Comparison of ENCODE assay signal across 2 cellular contexts in the genomic region with DNA sequence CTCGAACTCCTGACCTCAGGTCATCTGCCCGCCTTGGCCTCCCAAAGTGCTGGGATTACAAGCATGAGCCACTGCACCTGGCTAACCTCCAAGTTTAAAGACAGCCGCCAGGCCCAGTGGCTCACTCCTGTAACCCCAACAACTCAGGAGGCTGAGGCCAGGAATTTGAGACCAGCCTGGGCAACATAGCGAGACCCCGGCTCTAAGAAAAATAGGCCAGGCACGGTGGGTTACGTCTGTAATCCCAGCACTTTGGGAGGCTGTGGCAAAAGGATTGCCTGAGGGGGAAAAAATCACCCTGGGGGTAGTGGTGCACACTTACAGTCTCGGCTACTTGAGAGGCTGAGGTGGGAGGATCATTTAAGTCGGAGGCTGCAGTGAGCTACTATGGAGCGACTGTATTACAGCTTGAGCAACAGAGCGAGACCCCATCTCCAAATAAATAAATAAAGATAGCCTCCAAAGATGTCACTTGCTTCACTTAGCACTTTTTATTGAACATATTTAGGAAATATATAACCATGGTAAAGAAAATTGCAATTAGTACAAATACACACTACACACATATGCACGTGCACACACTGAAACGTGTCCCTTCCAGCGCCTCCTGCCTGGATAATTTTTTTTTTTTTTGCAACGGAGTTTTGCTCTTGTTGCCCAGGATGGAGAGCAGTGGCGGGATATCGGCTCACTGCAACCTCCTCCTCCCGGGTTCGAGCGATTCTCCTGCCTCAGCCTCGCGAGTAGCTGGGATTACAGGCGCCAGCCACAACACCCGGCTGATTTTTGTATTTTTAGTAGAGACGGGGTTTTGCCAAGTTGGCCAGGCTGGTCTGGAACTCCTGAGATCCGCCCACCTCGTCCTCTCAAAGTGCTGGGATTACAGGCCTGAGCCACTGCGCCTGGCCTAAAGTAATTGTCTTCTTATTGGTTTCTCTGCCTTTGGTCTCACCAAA.
TF ChIP-seq lines count a peak whose summit lies in the region.

No MANE protein-coding gene starts in this region.

TF ChIP-seq in WTC11, 78 proteins besides CTCF, POLR2A, EP300 and RAD21 (continued from another document):
- TF ChIP-seq AR (CRISPR knock-in tag; IDR thresholded peaks at IDR 0.05) = no peak
- no peak for TF ChIP-seq GRHL2 (CRISPR knock-in tag; IDR thresholded peaks at IDR 0.05; ENCODE audit: insufficient replicate concordance, severe bottlenecking)
- TF ChIP-seq NFATC4 (CRISPR knock-in tag; IDR thresholded peaks at IDR 0.05) = no peak
- TF ChIP-seq, protein P1, sequence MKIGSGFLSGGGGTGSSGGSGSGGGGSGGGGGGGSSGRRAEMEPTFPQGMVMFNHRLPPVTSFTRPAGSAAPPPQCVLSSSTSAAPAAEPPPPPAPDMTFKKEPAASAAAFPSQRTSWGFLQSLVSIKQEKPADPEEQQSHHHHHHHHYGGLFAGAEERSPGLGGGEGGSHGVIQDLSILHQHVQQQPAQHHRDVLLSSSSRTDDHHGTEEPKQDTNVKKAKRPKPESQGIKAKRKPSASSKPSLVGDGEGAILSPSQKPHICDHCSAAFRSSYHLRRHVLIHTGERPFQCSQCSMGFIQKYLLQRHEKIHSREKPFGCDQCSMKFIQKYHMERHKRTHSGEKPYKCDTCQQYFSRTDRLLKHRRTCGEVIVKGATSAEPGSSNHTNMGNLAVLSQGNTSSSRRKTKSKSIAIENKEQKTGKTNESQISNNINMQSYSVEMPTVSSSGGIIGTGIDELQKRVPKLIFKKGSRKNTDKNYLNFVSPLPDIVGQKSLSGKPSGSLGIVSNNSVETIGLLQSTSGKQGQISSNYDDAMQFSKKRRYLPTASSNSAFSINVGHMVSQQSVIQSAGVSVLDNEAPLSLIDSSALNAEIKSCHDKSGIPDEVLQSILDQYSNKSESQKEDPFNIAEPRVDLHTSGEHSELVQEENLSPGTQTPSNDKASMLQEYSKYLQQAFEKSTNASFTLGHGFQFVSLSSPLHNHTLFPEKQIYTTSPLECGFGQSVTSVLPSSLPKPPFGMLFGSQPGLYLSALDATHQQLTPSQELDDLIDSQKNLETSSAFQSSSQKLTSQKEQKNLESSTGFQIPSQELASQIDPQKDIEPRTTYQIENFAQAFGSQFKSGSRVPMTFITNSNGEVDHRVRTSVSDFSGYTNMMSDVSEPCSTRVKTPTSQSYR (CRISPR knock-in tag; IDR thresholded peaks at IDR 0.05) = no peak

TF ChIP-seq in HepG2, 621 proteins besides CTCF, POLR2A, EP300 and RAD21 (continued from another document and continues in another):
- TF ChIP-seq ZBTB46 (CRISPR knock-in tag; IDR thresholded peaks at IDR 0.05; ENCODE audit: borderline replicate concordance) = 0 out of 2 replicates have a peak, but pooled peaks have one; percentile 7
- TF ChIP-seq ZNF337 (CRISPR knock-in tag; IDR thresholded peaks at IDR 0.05; ENCODE audit: borderline replicate concordance, low read depth) = 0 out of 2 replicates have a peak, but pooled peaks have one; percentile 27
- no peak for TF ChIP-seq GATAD1 (CRISPR knock-in tag; IDR thresholded peaks at IDR 0.05)
- no peak for TF ChIP-seq HNRNPH1 (optimal IDR thresholded peaks at IDR 0.05; ENCODE audit: low read depth, low read length)
- peak; percentile 58 for TF ChIP-seq ZFY (CRISPR knock-in tag; IDR thresholded peaks at IDR 0.05)
- TF ChIP-seq ATF7 (IDR thresholded peaks at IDR 0.05) = no peak
- TF ChIP-seq ATF7 (CRISPR knock-in tag; IDR thresholded peaks at IDR 0.05) = no peak
- TF ChIP-seq SOX6 (IDR thresholded peaks at IDR 0.05) = no peak
- 0 out of 2 replicates have a peak, but pooled peaks have one; percentile 21 for TF ChIP-seq SOX6 (CRISPR knock-in tag; IDR thresholded peaks at IDR 0.05)
- 0 out of 2 replicates have a peak, but pooled peaks have one; percentile 32 for TF ChIP-seq ZNF430 (CRISPR knock-in tag; IDR thresholded peaks at IDR 0.05)
- TF ChIP-seq MAF1 (CRISPR knock-in tag; IDR thresholded peaks at IDR 0.05; ENCODE audit: borderline replicate concordance) = no peak
- TF ChIP-seq ATAD3A (CRISPR knock-in tag; IDR thresholded peaks at IDR 0.05) = no peak
- TF ChIP-seq, protein P2, sequence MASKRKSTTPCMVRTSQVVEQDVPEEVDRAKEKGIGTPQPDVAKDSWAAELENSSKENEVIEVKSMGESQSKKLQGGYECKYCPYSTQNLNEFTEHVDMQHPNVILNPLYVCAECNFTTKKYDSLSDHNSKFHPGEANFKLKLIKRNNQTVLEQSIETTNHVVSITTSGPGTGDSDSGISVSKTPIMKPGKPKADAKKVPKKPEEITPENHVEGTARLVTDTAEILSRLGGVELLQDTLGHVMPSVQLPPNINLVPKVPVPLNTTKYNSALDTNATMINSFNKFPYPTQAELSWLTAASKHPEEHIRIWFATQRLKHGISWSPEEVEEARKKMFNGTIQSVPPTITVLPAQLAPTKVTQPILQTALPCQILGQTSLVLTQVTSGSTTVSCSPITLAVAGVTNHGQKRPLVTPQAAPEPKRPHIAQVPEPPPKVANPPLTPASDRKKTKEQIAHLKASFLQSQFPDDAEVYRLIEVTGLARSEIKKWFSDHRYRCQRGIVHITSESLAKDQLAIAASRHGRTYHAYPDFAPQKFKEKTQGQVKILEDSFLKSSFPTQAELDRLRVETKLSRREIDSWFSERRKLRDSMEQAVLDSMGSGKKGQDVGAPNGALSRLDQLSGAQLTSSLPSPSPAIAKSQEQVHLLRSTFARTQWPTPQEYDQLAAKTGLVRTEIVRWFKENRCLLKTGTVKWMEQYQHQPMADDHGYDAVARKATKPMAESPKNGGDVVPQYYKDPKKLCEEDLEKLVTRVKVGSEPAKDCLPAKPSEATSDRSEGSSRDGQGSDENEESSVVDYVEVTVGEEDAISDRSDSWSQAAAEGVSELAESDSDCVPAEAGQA (IDR thresholded peaks at IDR 0.05; ENCODE audit: low read depth) = no peak
- TF ChIP-seq, protein P2 (CRISPR knock-in tag; IDR thresholded peaks at IDR 0.05; ENCODE audit: borderline replicate concordance) = 0 out of 2 replicates have a peak, but pooled peaks have one; percentile 38
- TF ChIP-seq, protein P3, sequence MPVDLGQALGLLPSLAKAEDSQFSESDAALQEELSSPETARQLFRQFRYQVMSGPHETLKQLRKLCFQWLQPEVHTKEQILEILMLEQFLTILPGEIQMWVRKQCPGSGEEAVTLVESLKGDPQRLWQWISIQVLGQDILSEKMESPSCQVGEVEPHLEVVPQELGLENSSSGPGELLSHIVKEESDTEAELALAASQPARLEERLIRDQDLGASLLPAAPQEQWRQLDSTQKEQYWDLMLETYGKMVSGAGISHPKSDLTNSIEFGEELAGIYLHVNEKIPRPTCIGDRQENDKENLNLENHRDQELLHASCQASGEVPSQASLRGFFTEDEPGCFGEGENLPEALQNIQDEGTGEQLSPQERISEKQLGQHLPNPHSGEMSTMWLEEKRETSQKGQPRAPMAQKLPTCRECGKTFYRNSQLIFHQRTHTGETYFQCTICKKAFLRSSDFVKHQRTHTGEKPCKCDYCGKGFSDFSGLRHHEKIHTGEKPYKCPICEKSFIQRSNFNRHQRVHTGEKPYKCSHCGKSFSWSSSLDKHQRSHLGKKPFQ (CRISPR knock-in tag; IDR thresholded peaks at IDR 0.05; ENCODE audit: insufficient replicate concordance) = no peak
- no peak for TF ChIP-seq HCFC1 (IDR thresholded peaks at IDR 0.05; ENCODE audit: low read depth, low read length)
- TF ChIP-seq ZNF761 (CRISPR knock-in tag; conservative IDR thresholded peaks at IDR 0.05) = no peak; the same call in 1 of the 2 replicates
- TF ChIP-seq ZNF605 (CRISPR knock-in tag; IDR thresholded peaks at IDR 0.05) = peak; percentile 59; the same call in 1 of the 2 replicates
- peak; percentile 87 for TF ChIP-seq ZNF121 (CRISPR knock-in tag; IDR thresholded peaks at IDR 0.05)
- TF ChIP-seq, protein P4, sequence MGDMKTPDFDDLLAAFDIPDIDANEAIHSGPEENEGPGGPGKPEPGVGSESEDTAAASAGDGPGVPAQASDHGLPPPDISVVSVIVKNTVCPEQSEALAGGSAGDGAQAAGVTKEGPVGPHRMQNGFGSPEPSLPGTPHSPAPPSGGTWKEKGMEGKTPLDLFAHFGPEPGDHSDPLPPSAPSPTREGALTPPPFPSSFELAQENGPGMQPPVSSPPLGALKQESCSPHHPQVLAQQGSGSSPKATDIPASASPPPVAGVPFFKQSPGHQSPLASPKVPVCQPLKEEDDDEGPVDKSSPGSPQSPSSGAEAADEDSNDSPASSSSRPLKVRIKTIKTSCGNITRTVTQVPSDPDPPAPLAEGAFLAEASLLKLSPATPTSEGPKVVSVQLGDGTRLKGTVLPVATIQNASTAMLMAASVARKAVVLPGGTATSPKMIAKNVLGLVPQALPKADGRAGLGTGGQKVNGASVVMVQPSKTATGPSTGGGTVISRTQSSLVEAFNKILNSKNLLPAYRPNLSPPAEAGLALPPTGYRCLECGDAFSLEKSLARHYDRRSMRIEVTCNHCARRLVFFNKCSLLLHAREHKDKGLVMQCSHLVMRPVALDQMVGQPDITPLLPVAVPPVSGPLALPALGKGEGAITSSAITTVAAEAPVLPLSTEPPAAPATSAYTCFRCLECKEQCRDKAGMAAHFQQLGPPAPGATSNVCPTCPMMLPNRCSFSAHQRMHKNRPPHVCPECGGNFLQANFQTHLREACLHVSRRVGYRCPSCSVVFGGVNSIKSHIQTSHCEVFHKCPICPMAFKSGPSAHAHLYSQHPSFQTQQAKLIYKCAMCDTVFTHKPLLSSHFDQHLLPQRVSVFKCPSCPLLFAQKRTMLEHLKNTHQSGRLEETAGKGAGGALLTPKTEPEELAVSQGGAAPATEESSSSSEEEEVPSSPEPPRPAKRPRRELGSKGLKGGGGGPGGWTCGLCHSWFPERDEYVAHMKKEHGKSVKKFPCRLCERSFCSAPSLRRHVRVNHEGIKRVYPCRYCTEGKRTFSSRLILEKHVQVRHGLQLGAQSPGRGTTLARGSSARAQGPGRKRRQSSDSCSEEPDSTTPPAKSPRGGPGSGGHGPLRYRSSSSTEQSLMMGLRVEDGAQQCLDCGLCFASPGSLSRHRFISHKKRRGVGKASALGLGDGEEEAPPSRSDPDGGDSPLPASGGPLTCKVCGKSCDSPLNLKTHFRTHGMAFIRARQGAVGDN (CRISPR knock-in tag; IDR thresholded peaks at IDR 0.05) = peak; percentile 58; the same call in 1 of the 2 replicates
- TF ChIP-seq CAMTA2 (CRISPR knock-in tag; IDR thresholded peaks at IDR 0.05; ENCODE audit: borderline replicate concordance) = 0 out of 2 replicates have a peak, but pooled peaks have one; percentile 40
- TF ChIP-seq ZNF770 (CRISPR knock-in tag; IDR thresholded peaks at IDR 0.05) = peak; percentile 95
- peak; percentile 96 for TF ChIP-seq ZBTB38 (CRISPR knock-in tag; IDR thresholded peaks at IDR 0.05)
- TF ChIP-seq TIGD3 (CRISPR knock-in tag; IDR thresholded peaks at IDR 0.05; ENCODE audit: borderline replicate concordance) = no peak
- TF ChIP-seq ZBTB8A (CRISPR knock-in tag; IDR thresholded peaks at IDR 0.05; ENCODE audit: borderline replicate concordance, low read depth) = no peak
- peak; percentile 62 for TF ChIP-seq BHLHE40 (IDR thresholded peaks at IDR 0.05; ENCODE audit: low read length)
- 0 out of 2 replicates have a peak, but pooled peaks have one; percentile 36 for TF ChIP-seq ZNF317 (CRISPR knock-in tag; IDR thresholded peaks at IDR 0.05)
- TF ChIP-seq ZNF484 (CRISPR knock-in tag; IDR thresholded peaks at IDR 0.05; ENCODE audit: borderline replicate concordance, low read depth) = 0 out of 2 replicates have a peak, but pooled peaks have one; percentile 51
- TF ChIP-seq JDP2 (CRISPR knock-in tag; IDR thresholded peaks at IDR 0.05; ENCODE audit: borderline replicate concordance) = no peak
- TF ChIP-seq TOPORS (CRISPR knock-in tag; IDR thresholded peaks at IDR 0.05) = no peak
